In the genomic region with DNA sequence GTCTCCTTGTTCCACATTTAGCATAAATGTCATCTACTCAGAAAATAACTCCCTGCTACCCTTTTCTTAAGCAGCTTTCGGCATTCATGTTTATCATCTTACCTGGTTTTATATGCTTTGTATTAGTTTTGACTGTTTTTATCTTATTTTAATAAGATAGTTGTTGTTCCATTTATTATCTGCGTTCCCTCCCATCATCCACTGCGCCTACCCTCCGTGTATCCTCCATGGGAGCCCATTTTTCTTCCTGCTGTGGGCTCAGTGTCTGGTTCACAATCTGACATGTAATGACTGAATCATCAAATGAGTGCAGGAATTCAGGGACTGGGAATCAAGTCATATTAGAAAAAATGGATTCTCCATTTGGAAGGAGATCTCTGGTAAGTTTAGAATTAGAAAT, we compare ENCODE assay signal across 10 cellular contexts. TPM values are rescaled to one million over a fixed set of nuclear protein-coding genes. Genes with fewer than 3 reads are reported as not detected.
"Had no signal": no experiment of that assay in that cellular context is flagged by ENCODE, and none has a peak within 500 bp of the region (broad histone marks: within the 10 kb centered on the region; RNA-seq: fewer than 3 reads in every experiment).

No MANE protein-coding gene starts in this region.

RNA-seq across cellular contexts. Expression of a gene that starts 2.3 kb away (rescaled TPM):
- total RNA-seq: OCI-LY7, PC-3, PC-9, Peyer's patch, Right ventricle myocardium inferior, Right ventricle myocardium superior, RPMI7951, SJSA1, SK-MEL-5 had no signal
- polyA plus RNA-seq: SK-N-SH had no signal
